17 cellular contexts compared by ENCODE assay signal in genomic region chr4:141229408-141230101, GRCh38. TPM values are rescaled to one million over a fixed set of nuclear protein-coding genes. Genes with fewer than 3 reads are reported as not detected.
DNase-seq lines count a peak whose midpoint lies in the region; ATAC-seq, FAIRE-seq and TF ChIP-seq lines count a peak whose summit lies in the region.
"Had no signal": no experiment of that assay in that cellular context is flagged by ENCODE, and none has a peak within 500 bp of the region (broad histone marks: within the 10 kb centered on the region; RNA-seq: fewer than 3 reads in every experiment).

No MANE protein-coding gene starts in this region.

- intact Hi-C loops in kidney (cut with DNase I) = no loop called here

- peaks cover 20 to 47% of the 10 kb centered on the region in 2 donors for H3K36me3 ChIP-seq in kidney (ENCODE audit: control insufficient read depth in 1 of 2, insufficient read depth in 2 of 2, low read length in 2 of 2)

- DNase-seq in T-helper 17 cell (no peak), SW 1271 (lab: John Stamatoyannopoulos, UW) (no peak), kidney (no peak), MV-4-11 (lab: John Stamatoyannopoulos, UW) (no peak), AG08396 (ENCODE audit: low spot score) (no peak)
- DNase-seq: activated CD8-positive, alpha-beta memory T cell treated with anti-CD3 and anti-CD28 coated beads for 24 hours; amniotic stem cell; dermis blood vessel endothelial cell; foreskin melanocyte; GF-D8; NCI-H1092; T-helper 1 cell had no signal

- no peaks in the 10 kb centered on the region for H3K27me3 Mint-ChIP-seq in T-helper 17 cell
- H3K27me3 Mint-ChIP-seq: type B pancreatic cell had no signal

- H3K9me3 ChIP-seq in T-helper 17 cell (ENCODE audit: control insufficient read depth, low read length, poor library complexity, severe bottlenecking) = no peaks in the 10 kb centered on the region
- no peaks in the 10 kb centered on the region for H3K9me3 ChIP-seq in kidney (ENCODE audit: control insufficient read depth in 1 of 2, low read length in 2 of 2)
- H3K9me3 ChIP-seq: BLaER1 had no signal

- H3K9ac ChIP-seq in kidney (ENCODE audit: low read length in 2 of 2) = no peak overlapping the region
- H3K9ac ChIP-seq: BLaER1 had no signal

- H3K4me3 Mint-ChIP-seq in T-helper 17 cell = peak overlapping the region; percentile 32
- H3K4me3 Mint-ChIP-seq: type B pancreatic cell had no signal

- H3K36me3 Mint-ChIP-seq in T-helper 17 cell (ENCODE audit: low read depth) = peaks cover 18% of the 10 kb centered on the region

- no peaks in the 10 kb centered on the region for H3K4me1 ChIP-seq in kidney (ENCODE audit: control insufficient read depth in 1 of 2, insufficient read depth in 1 of 2, low read depth in 1 of 2, low read length in 2 of 2)
- H3K4me1 ChIP-seq: BLaER1 had no signal

- peak; percentile 91 for ATAC-seq in GM18502 (IDR thresholded peaks at IDR 0.05; ENCODE audit: poor library complexity, unreplicated experiment)
- peak; percentile 57 for ATAC-seq in GM19438 (IDR thresholded peaks at IDR 0.05; ENCODE audit: low read depth, unreplicated experiment)
- peak; percentile 67 for ATAC-seq in HG02885 (IDR thresholded peaks at IDR 0.05; ENCODE audit: poor library complexity, unreplicated experiment)
- no peak for ATAC-seq in T-helper 17 cell

- peaks cover 17% of the 10 kb centered on the region for H3K4me1 Mint-ChIP-seq in T-helper 17 cell

- H3K27ac Mint-ChIP-seq in T-helper 17 cell = peak overlapping the region; percentile 57
- H3K27ac Mint-ChIP-seq: type B pancreatic cell had no signal

- no peak for TF ChIP-seq CTCF in kidney (IDR thresholded peaks at IDR 0.05; ENCODE audit: borderline replicate concordance, extremely low read depth, insufficient read depth)

- no peak overlapping the region for H3K4me3 ChIP-seq in kidney (ENCODE audit: low read length in 2 of 2)
- H3K4me3 ChIP-seq: BLaER1 had no signal

- no peak for FAIRE-seq in kidney (lab: Jason Lieb, UNC)

- no peak overlapping the region for H3K27ac ChIP-seq in kidney (ENCODE audit: low read depth in 2 of 2, low read length in 2 of 2)
- H3K27ac ChIP-seq: BLaER1 had no signal

RNA-seq across cellular contexts. Expression of gene ZNF330, which starts 8.9 kb away (rescaled TPM):
- total RNA-seq in T-helper 17 cell (10 to 100 TPM; 30.4 to 39.3 TPM), kidney (29.5 TPM)
- polyA plus RNA-seq in kidney (ENCODE audit: insufficient read depth, low read depth, low replicate concordance) = 32.1 TPM
